In genomic region chr17:57467801-57468200, GRCh38 we compare ENCODE assay signal across 22 cellular contexts.
A peak's percentile ranks its signal among the peaks of the same experiment; 100 is the strongest.
DNase-seq lines count a peak whose midpoint lies in the region; ATAC-seq, FAIRE-seq and TF ChIP-seq lines count a peak whose summit lies in the region.
"Had no signal": no experiment of that assay in that cellular context is flagged by ENCODE, and none has a peak within 500 bp of the region (broad histone marks: within the 10 kb centered on the region; RNA-seq: fewer than 3 reads in every experiment).

No MANE protein-coding gene starts in this region.

- H3K27ac Mint-ChIP-seq in activated T-helper 17 cell treated with anti-CD3 and anti-CD28 coated beads, Interleukin-2, amount 50 U/mL, for 72 hours, result peak overlapping the region; percentile 78
- peak overlapping the region; percentile 50 for H3K27ac Mint-ChIP-seq in neural progenitor cell
- no peak overlapping the region for H3K27ac Mint-ChIP-seq in activated T-cell treated with anti-CD3 and anti-CD28 coated beads, Interleukin-2, amount 50 U/mL, for 72 hours

- H3K27ac ChIP-seq in BLaER1 treated with 17β-estradiol and CSF1 and Interleukin-3, amounts not matched to agents 10 nM and 100 nM, result peak overlapping the region in 8 of 11 experiments; percentile 71 to 93 (median 80); a peak in 15 of 22 replicates
- no peak overlapping the region for H3K27ac ChIP-seq in neural progenitor cell

- peaks cover 92% of the 10 kb centered on the region for H3K79me2 ChIP-seq in neural progenitor cell (ENCODE audit: low read depth)

- H3K9me3 ChIP-seq in BLaER1 treated with 17β-estradiol and CSF1 and Interleukin-3, amounts not matched to agents 10 nM and 100 nM (replicated peaks in 1 of 11), result peaks cover 0 to 10% (median 6%) of the 10 kb centered on the region in 11 experiments; a peak in 6 of 22 replicates
- H3K9me3 ChIP-seq in neural progenitor cell (ENCODE audit: low read depth), result no peaks in the 10 kb centered on the region
- H3K9me3 ChIP-seq: SK-N-SH had no signal

- no peak for ATAC-seq in activated T-helper 17 cell treated with anti-CD3 and anti-CD28 coated beads, Interleukin-2, amount 50 U/mL, for 72 hours (replicated peaks)
- ATAC-seq in activated T-cell treated with anti-CD3 and anti-CD28 coated beads, Interleukin-2, amount 50 U/mL, for 72 hours (replicated peaks in 1 of 2), result no peak
- ATAC-seq: CD8-positive, alpha-beta T cell; HCT116 had no signal

- H3K27me3 Mint-ChIP-seq in activated T-helper 17 cell treated with anti-CD3 and anti-CD28 coated beads, Interleukin-2, amount 50 U/mL, for 72 hours, result no peaks in the 10 kb centered on the region
- H3K27me3 Mint-ChIP-seq in neural progenitor cell (ENCODE audit: insufficient read depth, low read depth), result peaks cover 5% of the 10 kb centered on the region
- H3K27me3 Mint-ChIP-seq in activated T-cell treated with anti-CD3 and anti-CD28 coated beads, Interleukin-2, amount 50 U/mL, for 72 hours (ENCODE audit: low read depth), result no peaks in the 10 kb centered on the region

- peaks cover 19% of the 10 kb centered on the region for H3K36me3 Mint-ChIP-seq in activated T-helper 17 cell treated with anti-CD3 and anti-CD28 coated beads, Interleukin-2, amount 50 U/mL, for 72 hours (ENCODE audit: low read depth)
- peaks cover 10% of the 10 kb centered on the region for H3K36me3 Mint-ChIP-seq in neural progenitor cell
- H3K36me3 Mint-ChIP-seq in activated T-cell treated with anti-CD3 and anti-CD28 coated beads, Interleukin-2, amount 50 U/mL, for 72 hours (ENCODE audit: insufficient read depth in 2 of 2), result peaks cover 2 to 3% of the 10 kb centered on the region in 2 donors
- H3K36me3 Mint-ChIP-seq: CD8-positive, alpha-beta T cell had no signal

- no peak overlapping the region for H3K4me3 Mint-ChIP-seq in activated T-helper 17 cell treated with anti-CD3 and anti-CD28 coated beads, Interleukin-2, amount 50 U/mL, for 72 hours
- H3K4me3 Mint-ChIP-seq in neural progenitor cell, result no peak overlapping the region
- no peak overlapping the region for H3K4me3 Mint-ChIP-seq in activated T-cell treated with anti-CD3 and anti-CD28 coated beads, Interleukin-2, amount 50 U/mL, for 72 hours
- H3K4me3 Mint-ChIP-seq: CD8-positive, alpha-beta T cell had no signal

- no peak for TF ChIP-seq CTCF in neural progenitor cell (IDR thresholded peaks at IDR 0.05)

- no peaks in the 10 kb centered on the region for H3K9me3 Mint-ChIP-seq in activated T-helper 17 cell treated with anti-CD3 and anti-CD28 coated beads, Interleukin-2, amount 50 U/mL, for 72 hours
- H3K9me3 Mint-ChIP-seq in neural progenitor cell, result no peaks in the 10 kb centered on the region
- H3K9me3 Mint-ChIP-seq in activated T-cell treated with anti-CD3 and anti-CD28 coated beads, Interleukin-2, amount 50 U/mL, for 72 hours, result peaks cover 2 to 3% of the 10 kb centered on the region in 2 donors
- H3K9me3 Mint-ChIP-seq: CD8-positive, alpha-beta T cell had no signal

- H3K4me2 ChIP-seq in BLaER1 treated with 17β-estradiol and CSF1 and Interleukin-3, amounts not matched to agents 10 nM and 100 nM, result peak overlapping the region in 9 of 11 experiments; percentile 53 to 90 (median 68); a peak in 17 of 22 replicates
- no peak overlapping the region for H3K4me2 ChIP-seq in neural progenitor cell
- H3K4me2 ChIP-seq: SK-N-SH had no signal

- H3K4me1 ChIP-seq in BLaER1 treated with 17β-estradiol and CSF1 and Interleukin-3, amounts not matched to agents 10 nM and 100 nM, result peaks cover 55 to 100% (median 98%) of the 10 kb centered on the region in 10 experiments
- H3K4me1 ChIP-seq in neural progenitor cell, result peaks cover 79% of the 10 kb centered on the region

- no peaks in the 10 kb centered on the region for H3K27me3 ChIP-seq in BLaER1 treated with 17β-estradiol and CSF1 and Interleukin-3, amounts not matched to agents 10 nM and 100 nM
- no peaks in the 10 kb centered on the region for H3K27me3 ChIP-seq in neural progenitor cell

- FAIRE-seq in GM12891 (lab: Jason Lieb, UNC), result peak; percentile 16
- FAIRE-seq: G401.6, GM18507 had no signal

- TF ChIP-seq POLR2A in GM12891 (IDR thresholded peaks at IDR 0.05; ENCODE audit: low read depth, low read length), result no peak

- H3K36me3 ChIP-seq in BLaER1 treated with 17β-estradiol and CSF1 and Interleukin-3, amounts not matched to agents 10 nM and 100 nM, result peaks cover 0 to 18% (median 0%) of the 10 kb centered on the region in 11 experiments; a peak in 3 of 22 replicates
- no peaks in the 10 kb centered on the region for H3K36me3 ChIP-seq in neural progenitor cell

- H3K4me1 Mint-ChIP-seq in activated T-helper 17 cell treated with anti-CD3 and anti-CD28 coated beads, Interleukin-2, amount 50 U/mL, for 72 hours, result peaks cover 29% of the 10 kb centered on the region
- peaks cover 90% of the 10 kb centered on the region for H3K4me1 Mint-ChIP-seq in neural progenitor cell
- peaks cover 61% of the 10 kb centered on the region for H3K4me1 Mint-ChIP-seq in activated T-cell treated with anti-CD3 and anti-CD28 coated beads, Interleukin-2, amount 50 U/mL, for 72 hours (ENCODE audit: low read depth)

- peak overlapping the region in 5 of 11 experiments; percentile 61 to 79 (median 75); a peak in 9 of 22 replicates for H3K9ac ChIP-seq in BLaER1 treated with 17β-estradiol and CSF1 and Interleukin-3, amounts not matched to agents 10 nM and 100 nM
- no peak overlapping the region for H3K9ac ChIP-seq in neural progenitor cell
- H3K9ac ChIP-seq: SK-N-SH had no signal

- H3K4me3 ChIP-seq in BLaER1 treated with 17β-estradiol and CSF1 and Interleukin-3, amounts not matched to agents 10 nM and 100 nM, result 0 out of 20 replicates have a peak overlapping the region, but pooled peaks of 1 of the 10 experiments have one; percentile 6
- H3K4me3 ChIP-seq in neural progenitor cell, result no peak overlapping the region

- DNase-seq in GM12891 (ENCODE audit: insufficient read length, low spot score) (no peak), neural progenitor cell (ENCODE audit: low spot score) (no peak), SHP77 treated with DMSO at 0.1 percent for 48 hours (lab: John Stamatoyannopoulos, UW) (no peak)
- no peak for DNase-seq in activated CD4-positive, alpha-beta T cell treated with anti-CD3 and anti-CD28 coated beads for 4 hours
- DNase-seq in activated T-cell treated with anti-CD3 and anti-CD28 coated beads, Interleukin-2, amount 50 U/mL, for 72 hours, result no peak
- DNase-seq: C1 segment of cervical spinal cord; CD8-positive, alpha-beta T cell; DMS153; GOT3; MM.1S; NCI-H1048; NCI-H1417 treated with DMSO at 0.1 percent for 48 hours; NCI-H187 treated with DMSO at 0.1 percent for 48 hours; NCI-H2107; NCI-H446 treated with DMSO at 0.1 percent for 48 hours; NCI-H526 treated with DMSO at 0.1 percent for 48 hours; SK-N-SH had no signal

- no peak overlapping the region for H2AFZ ChIP-seq in neural progenitor cell (replicated peaks)

- peaks cover 0 to 29% (median 0%) of the 10 kb centered on the region in 11 experiments; a peak in 4 of 22 replicates for H4K20me1 ChIP-seq in BLaER1 treated with 17β-estradiol and CSF1 and Interleukin-3, amounts not matched to agents 10 nM and 100 nM
- peaks cover 90% of the 10 kb centered on the region for H4K20me1 ChIP-seq in neural progenitor cell (ENCODE audit: low read depth)

- peaks cover 78% of the 10 kb centered on the region for H3F3A ChIP-seq in neural progenitor cell (ENCODE audit: low read depth)

TF ChIP-seq in GM12891, 5 proteins besides CTCF, POLR2A, EP300 and RAD21:
- TF ChIP-seq POU2F2 (IDR thresholded peaks at IDR 0.05; ENCODE audit: low read depth, low read length), result no peak
- no peak for TF ChIP-seq POLR2AphosphoS5 (IDR thresholded peaks at IDR 0.05; ENCODE audit: low read depth, low read length)
- no peak for TF ChIP-seq PAX5 (IDR thresholded peaks at IDR 0.05; ENCODE audit: insufficient read depth, low read length, severe bottlenecking)
- TF ChIP-seq TAF1 (IDR thresholded peaks at IDR 0.05; ENCODE audit: low read depth, low read length), result no peak
- TF ChIP-seq SPI1 (IDR thresholded peaks at IDR 0.05; ENCODE audit: low read depth, low read length), result no peak
